ENCODE assay signal across 20 cellular contexts in genomic region chr2:105925390-105925789, GRCh38.
DNase-seq lines count a peak whose midpoint lies in the region; ATAC-seq, FAIRE-seq and TF ChIP-seq lines count a peak whose summit lies in the region.
"Had no signal": no experiment of that assay in that cellular context is flagged by ENCODE, and none has a peak within 500 bp of the region (broad histone marks: within the 10 kb centered on the region; RNA-seq: fewer than 3 reads in every experiment).

No MANE protein-coding gene starts in this region.

- no peak overlapping the region for H3K9ac ChIP-seq in K562 (ENCODE audit: insufficient read depth in 1 of 2, low read depth in 2 of 2, low read length in 2 of 2)

- POLR2A ChIA-PET in K562 (lab: Yijun Ruan, JAX) = no interaction called here

- CTCF ChIA-PET in K562 (lab: Yijun Ruan, JAX; ENCODE audit: low intra/inter-chr PET ratio) = no interaction called here

- TF ChIP-seq RAD21 in K562 (CRISPR knock-in tag; conservative IDR thresholded peaks at IDR 0.05 in 1 of 2, IDR thresholded peaks at IDR 0.05 in 1 of 2) = no peak

- ATAC-seq in K562 = no peak
- no peak for ATAC-seq in stimulated activated naive CD8-positive, alpha-beta T cell treated with anti-CD3 and anti-CD28 coated beads, Interleukin-15, Interleukin-2, amounts not matched to agents 100 U/mL and 50 U/mL, for 24 hours
- ATAC-seq in GM21723 (IDR thresholded peaks at IDR 0.05; ENCODE audit: unreplicated experiment) = no peak
- no peak for ATAC-seq in HG02870 (IDR thresholded peaks at IDR 0.05; ENCODE audit: unreplicated experiment)
- ATAC-seq: Panc1 had no signal

- H3K4me3 ChIP-seq in K562 = no peak overlapping the region
- H3K4me3 ChIP-seq: SK-N-MC had no signal

- H3K27ac ChIP-seq in K562 (ENCODE audit: extremely low read depth, low read depth, low read length) = no peak overlapping the region
- H3K27ac ChIP-seq: C4-2B, SK-N-MC had no signal

- 3% methylated on average over 6 of the region's 6 CpGs for WGBS in K562 (ENCODE audit: insufficient coverage, low coverage, missing lambda C conversion rate)

- peaks cover 4 to 30% of the 10 kb centered on the region in 2 experiments; a peak in 3 of 5 replicates for H3K27me3 ChIP-seq in K562 (ENCODE audit: control insufficient read depth in 2 of 2, insufficient read depth in 2 of 2, low read length in 2 of 2)

- TF ChIP-seq POLR2A in K562 (conservative IDR thresholded peaks at IDR 0.05) = no peak

- no peak overlapping the region for H2AFZ ChIP-seq in K562 (ENCODE audit: low read depth, low read length)

- no peak overlapping the region for H3K4me2 ChIP-seq in K562 (ENCODE audit: insufficient read depth, low read length)

- no peaks in the 10 kb centered on the region for H4K20me1 ChIP-seq in K562 (replicated peaks; ENCODE audit: control insufficient read depth, insufficient read depth, low read length)

- H3K79me2 ChIP-seq in K562 (ENCODE audit: control insufficient read depth, insufficient read depth, low read length) = no peaks in the 10 kb centered on the region

- no peaks in the 10 kb centered on the region for H3K36me3 ChIP-seq in K562 (ENCODE audit: control insufficient read depth, insufficient read depth, low read length)

- no peaks in the 10 kb centered on the region for H3K4me1 ChIP-seq in K562 (replicated peaks in 1 of 2; ENCODE audit: control insufficient read depth in 2 of 2, insufficient read depth in 2 of 2, low read length in 2 of 2)

- no peak for FAIRE-seq in K562 (lab: Jason Lieb, UNC)
- FAIRE-seq: GM19239, H54 had no signal

- DNase-seq in activated CD8-positive, alpha-beta memory T cell treated with anti-CD3 and anti-CD28 coated beads, Interleukin-2, amount 50 U/mL, for 48 hours = peak; percentile 37
- DNase-seq in activated CD8-positive, alpha-beta memory T cell treated with anti-CD3 and anti-CD28 coated beads, Interleukin-2, amount 50 U/mL, for 4 hours = no peak
- DNase-seq in NCI-H524 (lab: John Stamatoyannopoulos, UW) = peak; percentile 52 to 81
- DNase-seq in K562 (ENCODE audit: extremely low read depth in 1 of 4, low spot score in 3 of 4) = no peak
- no peak for DNase-seq in stimulated activated naive CD8-positive, alpha-beta T cell treated with anti-CD3 and anti-CD28 coated beads, Interleukin-15, Interleukin-2, amounts not matched to agents 100 U/mL and 50 U/mL, for 24 hours
- DNase-seq: Calu3, DMS79, Karpas-422, MM.1S, NCI-H1105 treated with DMSO at 0.1 percent for 48 hours, NCI-H187 treated with DMSO at 0.1 percent for 48 hours, NCI-H446, NCI-H82 had no signal

- no peaks in the 10 kb centered on the region for H3K9me1 ChIP-seq in K562 (ENCODE audit: control insufficient read depth, insufficient read depth, low read length)

- BruUV-seq in K562 (replicated peaks; lab: Mats Ljungman, UMichigan) = no TSS peak

- no peaks in the 10 kb centered on the region for H3K9me3 ChIP-seq in K562 (replicated peaks; ENCODE audit: control insufficient read depth, insufficient read depth, low read depth, low read length)

- intact Hi-C loops in K562 (cut with micrococcal nuclease) = loop anchor here (10.0 kb wide), 1 partner anchor 159 kb away; no protein-coding TSS in a partner anchor

- no peak for TF ChIP-seq EP300 in K562 (IDR thresholded peaks at IDR 0.05; ENCODE audit: low read length)

- in situ Hi-C loops in K562 (cut with MboI) = no loop called here

- TF ChIP-seq CTCF in K562 (IDR thresholded peaks at IDR 0.05 in 2 of 3, conservative IDR thresholded peaks at IDR 0.05 in 1 of 3; ENCODE audit: insufficient read depth in 2 of 3, low read depth in 1 of 3, low read length in 3 of 3) = no peak

TF ChIP-seq in K562, 482 proteins besides CTCF, POLR2A, EP300 and RAD21:
- TF ChIP-seq MGA (IDR thresholded peaks at IDR 0.05) = no peak
- TF ChIP-seq JUNB (CRISPR knock-in tag; conservative IDR thresholded peaks at IDR 0.05) = no peak
- peak; percentile 41; the same call in 1 of the 2 replicates for TF ChIP-seq CBFA2T3 (IDR thresholded peaks at IDR 0.05)
- TF ChIP-seq BDP1 (IDR thresholded peaks at IDR 0.05; ENCODE audit: insufficient read depth, insufficient read length) = no peak
- no peak for TF ChIP-seq ZNF239 (CRISPR knock-in tag; IDR thresholded peaks at IDR 0.05)
- TF ChIP-seq XRCC5 (IDR thresholded peaks at IDR 0.05; ENCODE audit: low read depth, low read length) = no peak
- TF ChIP-seq SP1 (CRISPR knock-in tag; IDR thresholded peaks at IDR 0.05) = no peak
- no peak for TF ChIP-seq DNMT1 (IDR thresholded peaks at IDR 0.05)
TF ChIP-seq in K562: peak in this region for 1.

Comparison
In these comparisons a context has a peak if more than half of its experiments do, and no peak if none do; other contexts are left out.
1. DNase-seq: peak in activated CD8-positive, alpha-beta memory T cell treated with anti-CD3 and anti-CD28 coated beads, Interleukin-2, amount 50 U/mL, for 48 hours (single experiment) and NCI-H524 (2 of 2); none in activated CD8-positive, alpha-beta memory T cell treated with anti-CD3 and anti-CD28 coated beads, Interleukin-2, amount 50 U/mL, for 4 hours (single experiment), K562 (0 of 4) and stimulated activated naive CD8-positive, alpha-beta T cell treated with anti-CD3 and anti-CD28 coated beads, Interleukin-15, Interleukin-2, amounts not matched to agents 100 U/mL and 50 U/mL, for 24 hours (single experiment).